In genomic region chr16:50466170-50466569, GRCh38 we compare ENCODE assay signal across 21 cellular contexts.
DNase-seq lines count a peak whose midpoint lies in the region; ATAC-seq and TF ChIP-seq lines count a peak whose summit lies in the region.
"Had no signal": no experiment of that assay in that cellular context is flagged by ENCODE, and none has a peak within 500 bp of the region (broad histone marks: within the 10 kb centered on the region; RNA-seq: fewer than 3 reads in every experiment).

No MANE protein-coding gene starts in this region.

- no peak overlapping the region for H2BK120ac ChIP-seq in trophoblast cell (ENCODE audit: insufficient read depth, low read length, poor library complexity)

- H3K4ac ChIP-seq in trophoblast cell (ENCODE audit: low read depth, low read length): no peak overlapping the region

- H4K8ac ChIP-seq in trophoblast cell (ENCODE audit: low read depth, low read length): no peak overlapping the region

- H3K27me3 Mint-ChIP-seq in Caco-2 (ENCODE audit: insufficient read depth, unreplicated experiment) (no peaks in the 10 kb centered on the region), T-helper 17 cell (peaks cover 60% of the 10 kb centered on the region)

- H3K36me3 ChIP-seq in Caco-2 (ENCODE audit: control insufficient read depth, insufficient read depth, low read length) (no peaks in the 10 kb centered on the region), trophoblast cell (ENCODE audit: control insufficient read depth in 1 of 2, insufficient read depth in 2 of 2, low read length in 2 of 2) (no peaks in the 10 kb centered on the region)
- H3K36me3 ChIP-seq: BLaER1, MG63, SJSA1 had no signal

- H3K23ac ChIP-seq in trophoblast cell (ENCODE audit: low read length): no peak overlapping the region

- H3K27ac Mint-ChIP-seq in Caco-2 (ENCODE audit: unreplicated experiment) (peak overlapping the region; percentile 82), T-helper 17 cell (no peak overlapping the region)
- H3K27ac Mint-ChIP-seq: CD4-positive, CD25-positive, alpha-beta regulatory T cell; H9 had no signal

- H4K91ac ChIP-seq in trophoblast cell (ENCODE audit: low read depth, low read length): peak overlapping the region; percentile 40

- CTCF ChIA-PET in Caco-2 (lab: Charles Lee): no interaction called here

- POLR2A ChIA-PET in Caco-2 (lab: Charles Lee): interaction anchor here (0.6 kb wide), 1 partner anchor 769 kb away, joined by 9 read pairs; no protein-coding TSS in a partner anchor

- no peak overlapping the region for H3K27ac ChIP-seq in trophoblast cell (ENCODE audit: low read depth, low read length)
- H3K27ac ChIP-seq: BLaER1, GM23248, PC-9, SJSA1 had no signal

- WGBS in trophoblast cell (ENCODE audit: extremely low coverage, insufficient coverage, insufficient read length): no CpG with 5 or more reads among the region's 2 CpGs

- H3K4me1 Mint-ChIP-seq in Caco-2 (ENCODE audit: low read depth, unreplicated experiment): peaks cover 41% of the 10 kb centered on the region
- H3K4me1 Mint-ChIP-seq in T-helper 17 cell: peaks cover 5% of the 10 kb centered on the region

- no peak overlapping the region for H3K9ac ChIP-seq in trophoblast cell (ENCODE audit: low read length)
- H3K9ac ChIP-seq: BLaER1, GM23248 had no signal

- no peak for ATAC-seq in T-helper 17 cell
- no peak for ATAC-seq in GM21423 (IDR thresholded peaks at IDR 0.05; ENCODE audit: unreplicated experiment)
- no peak for ATAC-seq in HG02798 (IDR thresholded peaks at IDR 0.05; ENCODE audit: poor library complexity, unreplicated experiment)
- ATAC-seq in GM21619 (IDR thresholded peaks at IDR 0.05; ENCODE audit: unreplicated experiment): no peak

- intact Hi-C loops in Caco-2 (cut with micrococcal nuclease; ENCODE audit: unreplicated experiment): loop anchor here (5.0 kb wide), 3 partner anchors 81 to 201 kb away; partner anchors contain the start of gene NKD1

- H3K36me3 Mint-ChIP-seq in Caco-2 (ENCODE audit: insufficient read depth, unreplicated experiment): peaks cover 5% of the 10 kb centered on the region
- H3K36me3 Mint-ChIP-seq in T-helper 17 cell (ENCODE audit: low read depth): peaks cover 4% of the 10 kb centered on the region
- H3K36me3 Mint-ChIP-seq: CD4-positive, CD25-positive, alpha-beta regulatory T cell had no signal

- DNase-seq in Caco-2 (peak in 1 of 2 experiments; percentile 19), T-helper 17 cell (no peak), islet precursor cell (peak; percentile 54), trophoblast cell (no peak)
- DNase-seq in effector CD8-positive, alpha-beta T cell (lab: John Stamatoyannopoulos, UW): no peak
- DNase-seq: CD4-positive, CD25-positive, alpha-beta regulatory T cell; GF-D8; GM23248; H9; KG1; MG63; NCI-H2029 treated with DMSO at 0.1 percent for 48 hours; NCI-H2227 treated with DMSO at 0.1 percent for 48 hours; NCI-H526 treated with DMSO at 0.1 percent for 48 hours; PC-9; Right ventricle myocardium superior had no signal

- H2BK5ac ChIP-seq in trophoblast cell (ENCODE audit: low read depth, low read length, poor library complexity): no peak overlapping the region

- peaks cover 6% of the 10 kb centered on the region for H3K9me3 ChIP-seq in Caco-2
- no peaks in the 10 kb centered on the region for H3K9me3 ChIP-seq in T-helper 17 cell (ENCODE audit: control insufficient read depth, low read length, poor library complexity, severe bottlenecking)
- H3K9me3 ChIP-seq in trophoblast cell (ENCODE audit: insufficient read depth, low read depth, low read length): peaks cover 2% of the 10 kb centered on the region
- H3K9me3 ChIP-seq: BLaER1, MG63, SJSA1 had no signal

- peaks cover 9% of the 10 kb centered on the region for H3K9me3 Mint-ChIP-seq in Caco-2 (ENCODE audit: unreplicated experiment)
- H3K9me3 Mint-ChIP-seq: CD4-positive, CD25-positive, alpha-beta regulatory T cell; H9 had no signal

- H3K4me3 ChIP-seq in Caco-2 (ENCODE audit: low read depth, low read length) (no peak overlapping the region), trophoblast cell (ENCODE audit: low read depth, low read length) (no peak overlapping the region)
- H3K4me3 ChIP-seq: BLaER1, GM23248, MG63, PC-9, SJSA1 had no signal

- peak overlapping the region; percentile 20 for H2AK5ac ChIP-seq in trophoblast cell (ENCODE audit: low read length)

- peaks cover 5% of the 10 kb centered on the region for H3K79me1 ChIP-seq in trophoblast cell (ENCODE audit: low read length)

- no TSS peak for BruUV-seq in Caco-2 (replicated peaks; lab: Mats Ljungman, UMichigan)

- peak overlapping the region; percentile 21 for H3K14ac ChIP-seq in trophoblast cell (ENCODE audit: low read length)

- peaks cover 83% of the 10 kb centered on the region for H3K4me1 ChIP-seq in Caco-2
- H3K4me1 ChIP-seq in trophoblast cell (ENCODE audit: control insufficient read depth in 1 of 2, insufficient read depth in 2 of 2, low read length in 2 of 2): peaks cover 16 to 32% of the 10 kb centered on the region in 2 experiments
- H3K4me1 ChIP-seq: SJSA1 had no signal

- H3K4me3 Mint-ChIP-seq in Caco-2 (ENCODE audit: unreplicated experiment): no peak overlapping the region
- peak overlapping the region; percentile 41 for H3K4me3 Mint-ChIP-seq in T-helper 17 cell
- H3K4me3 Mint-ChIP-seq: H9 had no signal

- H2BK12ac ChIP-seq in trophoblast cell (ENCODE audit: low read length): peak overlapping the region; percentile 12

- no peak overlapping the region for H3K4me2 ChIP-seq in trophoblast cell (ENCODE audit: low read length)
- H3K4me2 ChIP-seq: BLaER1, PC-9 had no signal

- no peak overlapping the region for H4K12ac ChIP-seq in trophoblast cell (ENCODE audit: low read depth, low read length)

- TF ChIP-seq CTCF in Caco-2 (IDR thresholded peaks at IDR 0.05; ENCODE audit: insufficient read depth in 1 of 2, low read depth in 1 of 2, low read length in 1 of 2, severe bottlenecking in 1 of 2, unreplicated experiment in 1 of 2): no peak

- no peak overlapping the region for H3K18ac ChIP-seq in trophoblast cell (ENCODE audit: low read length)

- no peaks in the 10 kb centered on the region for H3K79me2 ChIP-seq in trophoblast cell (ENCODE audit: control insufficient read depth, insufficient read depth, low read length, poor library complexity)

- no peak overlapping the region for H2AFZ ChIP-seq in trophoblast cell (ENCODE audit: insufficient read depth, low read length, poor library complexity)
- H2AFZ ChIP-seq: GM23248, PC-9 had no signal

- no peaks in the 10 kb centered on the region for H3K27me3 ChIP-seq in Caco-2 (replicated peaks; ENCODE audit: control insufficient read depth, insufficient read depth, low read length)
- no peaks in the 10 kb centered on the region for H3K27me3 ChIP-seq in trophoblast cell (ENCODE audit: insufficient read depth, low read length)
- H3K27me3 ChIP-seq: MG63 had no signal
